ENCODE assay signal across 11 cellular contexts in the genomic region with DNA sequence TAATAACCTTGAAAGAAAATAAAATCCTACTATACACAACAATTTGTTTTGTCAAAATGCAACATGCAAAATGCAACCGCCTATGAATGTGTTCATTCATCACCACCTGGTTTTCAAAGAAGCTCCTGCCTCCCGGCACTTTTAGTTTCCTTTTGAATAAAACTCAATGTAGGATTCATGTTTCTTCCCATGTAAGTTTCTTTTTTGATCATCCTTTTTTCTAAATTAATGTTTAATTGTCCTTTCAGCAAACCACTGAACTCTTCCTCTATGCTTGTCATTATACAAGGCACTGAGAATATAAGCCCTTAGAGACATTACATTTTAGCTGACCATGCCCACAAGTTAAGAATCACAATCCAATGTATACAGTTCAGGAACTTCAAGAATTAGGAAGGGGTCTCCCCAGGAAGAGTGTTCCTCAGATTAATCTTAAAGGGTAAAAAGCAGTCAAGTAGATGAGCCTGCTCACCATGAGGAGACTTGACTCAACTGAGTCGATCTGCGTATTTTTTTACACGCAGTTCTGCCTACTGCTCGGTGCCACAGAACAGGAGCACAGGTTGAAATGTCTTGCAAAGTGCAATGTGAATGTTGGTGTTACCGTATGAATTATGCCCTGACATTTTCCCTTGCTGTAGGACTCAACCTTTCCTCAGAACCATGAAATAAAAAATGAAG. TPM values are rescaled to one million over a fixed set of nuclear protein-coding genes. Genes with fewer than 3 reads are reported as not detected.
A peak's percentile ranks its signal among the peaks of the same experiment; 100 is the strongest.
DNase-seq lines count a peak whose midpoint lies in the region; ATAC-seq, FAIRE-seq and TF ChIP-seq lines count a peak whose summit lies in the region.
"Had no signal": no experiment of that assay in that cellular context is flagged by ENCODE, and none has a peak within 500 bp of the region (broad histone marks: within the 10 kb centered on the region; RNA-seq: fewer than 3 reads in every experiment).

No MANE protein-coding gene starts in this region.

- no peak overlapping the region for H3K4me3 ChIP-seq in ascending aorta

- no peaks in the 10 kb centered on the region for H3K27me3 Mint-ChIP-seq in activated T-helper 17 cell treated with anti-CD3 and anti-CD28 coated beads, Interleukin-2, amount 50 U/mL, for 72 hours
- H3K27me3 Mint-ChIP-seq in osteocyte (ENCODE audit: unreplicated experiment): no peaks in the 10 kb centered on the region

- H3K9me3 ChIP-seq in ascending aorta: no peaks in the 10 kb centered on the region

- H3K36me3 ChIP-seq in ascending aorta: no peaks in the 10 kb centered on the region

- H3K9me3 Mint-ChIP-seq in activated T-helper 17 cell treated with anti-CD3 and anti-CD28 coated beads, Interleukin-2, amount 50 U/mL, for 72 hours: peaks cover 8% of the 10 kb centered on the region
- H3K9me3 Mint-ChIP-seq in osteocyte (ENCODE audit: unreplicated experiment): peaks cover 5% of the 10 kb centered on the region

- peaks cover 37% of the 10 kb centered on the region for H3K4me1 Mint-ChIP-seq in activated T-helper 17 cell treated with anti-CD3 and anti-CD28 coated beads, Interleukin-2, amount 50 U/mL, for 72 hours
- H3K4me1 Mint-ChIP-seq in osteocyte (ENCODE audit: unreplicated experiment): no peaks in the 10 kb centered on the region

- peak; percentile 80 for FAIRE-seq in GM18507 (lab: Jason Lieb, UNC)

- no peaks in the 10 kb centered on the region for H3K27me3 ChIP-seq in ascending aorta

- H3K36me3 Mint-ChIP-seq in activated T-helper 17 cell treated with anti-CD3 and anti-CD28 coated beads, Interleukin-2, amount 50 U/mL, for 72 hours (ENCODE audit: low read depth): peaks cover 5% of the 10 kb centered on the region
- H3K36me3 Mint-ChIP-seq in osteocyte (ENCODE audit: unreplicated experiment): no peaks in the 10 kb centered on the region

- H3K4me3 Mint-ChIP-seq in activated T-helper 17 cell treated with anti-CD3 and anti-CD28 coated beads, Interleukin-2, amount 50 U/mL, for 72 hours: peak overlapping the region; percentile 79
- H3K4me3 Mint-ChIP-seq in osteocyte (ENCODE audit: unreplicated experiment): no peak overlapping the region

- peak; percentile 77 for ATAC-seq in GM21360 (IDR thresholded peaks at IDR 0.05; ENCODE audit: unreplicated experiment)
- ATAC-seq in HG03108 (IDR thresholded peaks at IDR 0.05; ENCODE audit: unreplicated experiment): peak; percentile 77
- ATAC-seq in activated T-helper 17 cell treated with anti-CD3 and anti-CD28 coated beads, Interleukin-2, amount 50 U/mL, for 72 hours (replicated peaks): peak; percentile 86
- ATAC-seq: HCT116 had no signal

- peak overlapping the region; percentile 89 for H3K27ac Mint-ChIP-seq in activated T-helper 17 cell treated with anti-CD3 and anti-CD28 coated beads, Interleukin-2, amount 50 U/mL, for 72 hours
- H3K27ac Mint-ChIP-seq in osteocyte (ENCODE audit: unreplicated experiment): no peak overlapping the region

- H3K27ac ChIP-seq in ascending aorta: no peak overlapping the region

- TF ChIP-seq CTCF in ascending aorta (IDR thresholded peaks at IDR 0.05) (no peak), osteocyte (IDR thresholded peaks at IDR 0.05) (no peak)

- intact Hi-C loops in ascending aorta (cut with DNase I): no loop called here

- DNase-seq in GM18507 (ENCODE audit: extremely low spot score, insufficient read length, low read depth) (peak; percentile 2), ascending aorta (ENCODE audit: low spot score in 2 of 2) (no peak), osteocyte (ENCODE audit: extremely low spot score, unreplicated experiment) (no peak), SIG-M5 treated with dmso at 0.1 percent for 504 hours (lab: John Stamatoyannopoulos, UW; ENCODE audit: unreplicated experiment) (no peak), T-helper 9 cell (no peak)
- DNase-seq: DMS153, NCI-H1436 treated with DMSO at 0.1 percent for 48 hours had no signal

- no peaks in the 10 kb centered on the region for H3K4me1 ChIP-seq in ascending aorta

RNA-seq across cellular contexts. Expression of a gene that starts 7.2 kb away (rescaled TPM):
- total RNA-seq in activated T-helper 17 cell treated with anti-CD3 and anti-CD28 coated beads, Interleukin-2, amount 50 U/mL, for 72 hours: 10 to 100 TPM; 64.9 to 72.9 TPM
- total RNA-seq in ascending aorta (not detected), osteocyte (not detected in 2 replicates)

Comparison
In these comparisons a context has a peak if more than half of its experiments do, and no peak if none do; other contexts are left out.
1. RNA of a gene that starts 7.2 kb away (total RNA-seq): 64.9 to 72.9 TPM in activated T-helper 17 cell treated with anti-CD3 and anti-CD28 coated beads, Interleukin-2, amount 50 U/mL, for 72 hours; not detected in osteocyte and not detected in ascending aorta (single experiment); every median in the first group is over 10 times any median in the second.
2. Peak in every context shown above with its lines, with median percentiles within 50 percentile points of each other: ATAC-seq.